2 cellular contexts compared by ENCODE assay signal in the genomic region with DNA sequence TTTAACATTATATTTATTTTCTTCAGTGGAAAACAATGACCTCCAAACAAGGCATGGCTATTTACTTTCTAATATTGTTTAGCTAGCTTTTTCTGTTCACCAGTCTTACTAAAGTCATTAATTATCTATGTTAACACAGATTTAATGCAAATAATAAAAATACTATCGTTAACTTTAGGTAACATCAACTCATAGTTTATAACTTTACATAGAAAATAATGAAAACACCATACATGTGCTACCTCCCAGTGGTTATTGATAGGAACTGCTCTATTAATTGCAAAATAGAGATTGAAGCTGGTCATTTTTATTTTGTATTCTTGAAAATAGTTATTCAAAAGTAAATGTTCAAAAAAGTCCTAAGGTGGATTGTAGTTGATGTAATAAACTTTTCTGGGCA.
TF ChIP-seq lines count a peak whose summit lies in the region.

No MANE protein-coding gene starts in this region.

TF ChIP-seq in SK-N-SH, 30 proteins besides CTCF, POLR2A, EP300 and RAD21 (continued from another document):
- TF ChIP-seq, protein P1, sequence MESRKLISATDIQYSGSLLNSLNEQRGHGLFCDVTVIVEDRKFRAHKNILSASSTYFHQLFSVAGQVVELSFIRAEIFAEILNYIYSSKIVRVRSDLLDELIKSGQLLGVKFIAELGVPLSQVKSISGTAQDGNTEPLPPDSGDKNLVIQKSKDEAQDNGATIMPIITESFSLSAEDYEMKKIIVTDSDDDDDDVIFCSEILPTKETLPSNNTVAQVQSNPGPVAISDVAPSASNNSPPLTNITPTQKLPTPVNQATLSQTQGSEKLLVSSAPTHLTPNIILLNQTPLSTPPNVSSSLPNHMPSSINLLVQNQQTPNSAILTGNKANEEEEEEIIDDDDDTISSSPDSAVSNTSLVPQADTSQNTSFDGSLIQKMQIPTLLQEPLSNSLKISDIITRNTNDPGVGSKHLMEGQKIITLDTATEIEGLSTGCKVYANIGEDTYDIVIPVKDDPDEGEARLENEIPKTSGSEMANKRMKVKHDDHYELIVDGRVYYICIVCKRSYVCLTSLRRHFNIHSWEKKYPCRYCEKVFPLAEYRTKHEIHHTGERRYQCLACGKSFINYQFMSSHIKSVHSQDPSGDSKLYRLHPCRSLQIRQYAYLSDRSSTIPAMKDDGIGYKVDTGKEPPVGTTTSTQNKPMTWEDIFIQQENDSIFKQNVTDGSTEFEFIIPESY (IDR thresholded peaks at IDR 0.05; ENCODE audit: borderline replicate concordance, low read depth) = no peak
- no peak for TF ChIP-seq GATA2 (CRISPR knock-in tag; IDR thresholded peaks at IDR 0.05)
- TF ChIP-seq, protein P2, sequence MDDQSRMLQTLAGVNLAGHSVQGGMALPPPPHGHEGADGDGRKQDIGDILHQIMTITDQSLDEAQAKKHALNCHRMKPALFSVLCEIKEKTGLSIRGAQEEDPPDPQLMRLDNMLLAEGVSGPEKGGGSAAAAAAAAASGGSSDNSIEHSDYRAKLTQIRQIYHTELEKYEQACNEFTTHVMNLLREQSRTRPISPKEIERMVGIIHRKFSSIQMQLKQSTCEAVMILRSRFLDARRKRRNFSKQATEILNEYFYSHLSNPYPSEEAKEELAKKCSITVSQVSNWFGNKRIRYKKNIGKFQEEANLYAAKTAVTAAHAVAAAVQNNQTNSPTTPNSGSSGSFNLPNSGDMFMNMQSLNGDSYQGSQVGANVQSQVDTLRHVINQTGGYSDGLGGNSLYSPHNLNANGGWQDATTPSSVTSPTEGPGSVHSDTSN (IDR thresholded peaks at IDR 0.05) = no peak
- no peak for TF ChIP-seq NFIC (IDR thresholded peaks at IDR 0.05; ENCODE audit: borderline replicate concordance)
- TF ChIP-seq MEF2A (IDR thresholded peaks at IDR 0.05; ENCODE audit: borderline replicate concordance, low read depth) = no peak
- TF ChIP-seq NRF1 (IDR thresholded peaks at IDR 0.05; ENCODE audit: low read depth, low read length) = no peak
- no peak for TF ChIP-seq RCOR1 (IDR thresholded peaks at IDR 0.05; ENCODE audit: low read length)
- TF ChIP-seq YY1 (IDR thresholded peaks at IDR 0.05; ENCODE audit: low read depth) = no peak
- TF ChIP-seq RXRA (IDR thresholded peaks at IDR 0.05; ENCODE audit: borderline replicate concordance, low read depth) = no peak
- TF ChIP-seq JUND (IDR thresholded peaks at IDR 0.05) = no peak
- TF ChIP-seq SIN3A (IDR thresholded peaks at IDR 0.05; ENCODE audit: borderline replicate concordance, low read depth, low read length) = no peak
- TF ChIP-seq, protein P3, sequence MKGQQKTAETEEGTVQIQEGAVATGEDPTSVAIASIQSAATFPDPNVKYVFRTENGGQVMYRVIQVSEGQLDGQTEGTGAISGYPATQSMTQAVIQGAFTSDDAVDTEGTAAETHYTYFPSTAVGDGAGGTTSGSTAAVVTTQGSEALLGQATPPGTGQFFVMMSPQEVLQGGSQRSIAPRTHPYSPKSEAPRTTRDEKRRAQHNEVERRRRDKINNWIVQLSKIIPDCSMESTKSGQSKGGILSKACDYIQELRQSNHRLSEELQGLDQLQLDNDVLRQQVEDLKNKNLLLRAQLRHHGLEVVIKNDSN (IDR thresholded peaks at IDR 0.05; ENCODE audit: borderline replicate concordance, low read depth) = no peak

TF ChIP-seq in SK-N-SH treated with all-trans-retinoic acid at 6 μM for 48 hours, 23 proteins besides CTCF, POLR2A, EP300 and RAD21 (continued from another document):
- TF ChIP-seq, protein P4, sequence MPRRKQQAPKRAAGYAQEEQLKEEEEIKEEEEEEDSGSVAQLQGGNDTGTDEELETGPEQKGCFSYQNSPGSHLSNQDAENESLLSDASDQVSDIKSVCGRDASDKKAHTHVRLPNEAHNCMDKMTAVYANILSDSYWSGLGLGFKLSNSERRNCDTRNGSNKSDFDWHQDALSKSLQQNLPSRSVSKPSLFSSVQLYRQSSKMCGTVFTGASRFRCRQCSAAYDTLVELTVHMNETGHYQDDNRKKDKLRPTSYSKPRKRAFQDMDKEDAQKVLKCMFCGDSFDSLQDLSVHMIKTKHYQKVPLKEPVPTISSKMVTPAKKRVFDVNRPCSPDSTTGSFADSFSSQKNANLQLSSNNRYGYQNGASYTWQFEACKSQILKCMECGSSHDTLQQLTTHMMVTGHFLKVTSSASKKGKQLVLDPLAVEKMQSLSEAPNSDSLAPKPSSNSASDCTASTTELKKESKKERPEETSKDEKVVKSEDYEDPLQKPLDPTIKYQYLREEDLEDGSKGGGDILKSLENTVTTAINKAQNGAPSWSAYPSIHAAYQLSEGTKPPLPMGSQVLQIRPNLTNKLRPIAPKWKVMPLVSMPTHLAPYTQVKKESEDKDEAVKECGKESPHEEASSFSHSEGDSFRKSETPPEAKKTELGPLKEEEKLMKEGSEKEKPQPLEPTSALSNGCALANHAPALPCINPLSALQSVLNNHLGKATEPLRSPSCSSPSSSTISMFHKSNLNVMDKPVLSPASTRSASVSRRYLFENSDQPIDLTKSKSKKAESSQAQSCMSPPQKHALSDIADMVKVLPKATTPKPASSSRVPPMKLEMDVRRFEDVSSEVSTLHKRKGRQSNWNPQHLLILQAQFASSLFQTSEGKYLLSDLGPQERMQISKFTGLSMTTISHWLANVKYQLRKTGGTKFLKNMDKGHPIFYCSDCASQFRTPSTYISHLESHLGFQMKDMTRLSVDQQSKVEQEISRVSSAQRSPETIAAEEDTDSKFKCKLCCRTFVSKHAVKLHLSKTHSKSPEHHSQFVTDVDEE (CRISPR knock-in tag; IDR thresholded peaks at IDR 0.05) = no peak
- no peak for TF ChIP-seq SNAI2 (CRISPR knock-in tag; IDR thresholded peaks at IDR 0.05)
- TF ChIP-seq RARB (CRISPR knock-in tag; IDR thresholded peaks at IDR 0.05) = no peak
